In the genomic region with DNA sequence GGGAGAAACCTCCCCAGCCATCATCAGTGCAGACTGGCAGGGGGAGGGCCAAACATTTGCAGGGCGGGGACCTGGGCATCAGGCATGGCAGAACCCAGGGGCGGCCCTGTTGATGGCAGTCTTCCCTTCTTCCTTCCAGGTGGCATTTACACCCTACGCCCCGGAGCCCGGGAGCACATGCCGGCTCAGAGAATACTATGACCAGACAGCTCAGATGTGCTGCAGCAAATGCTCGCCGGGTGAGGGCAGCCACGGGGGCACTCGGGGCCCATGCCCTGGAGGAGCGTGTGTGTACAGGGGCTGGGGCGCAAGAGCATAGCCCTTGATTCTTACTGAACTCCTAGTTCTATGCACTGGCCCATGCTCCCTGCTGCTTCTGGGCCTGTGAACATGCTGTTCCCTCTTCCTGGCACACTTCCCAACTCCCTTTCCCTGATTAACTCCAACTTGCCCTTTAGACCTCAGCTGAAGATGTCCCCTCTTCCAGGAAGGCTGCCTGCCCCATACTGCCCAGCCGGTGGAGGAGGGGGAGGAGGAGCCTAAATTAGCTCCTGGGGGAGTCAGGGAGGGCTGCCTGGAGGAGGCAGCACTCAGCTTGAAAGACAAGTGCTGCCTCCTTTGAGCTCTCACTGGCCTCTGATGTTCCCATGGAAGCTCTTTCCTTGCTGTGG, we compare ENCODE assay signal across 20 cellular contexts. TPM values are rescaled to one million over a fixed set of nuclear protein-coding genes. Genes with fewer than 3 reads are reported as not detected.
DNase-seq lines count a peak whose midpoint lies in the region; ATAC-seq, FAIRE-seq and TF ChIP-seq lines count a peak whose summit lies in the region.
"Had no signal": no experiment of that assay in that cellular context is flagged by ENCODE, and none has a peak within 500 bp of the region (broad histone marks: within the 10 kb centered on the region; RNA-seq: fewer than 3 reads in every experiment).

No MANE protein-coding gene starts in this region.

- RAD21 ChIA-PET in GM12878 (lab: Charles Lee; ENCODE audit: unreplicated experiment): interaction anchor here (1.1 kb wide), 1 partner anchor 15 kb away, joined by 4 read pairs; no protein-coding TSS in a partner anchor

- H3K23ac ChIP-seq in H9 (ENCODE audit: insufficient read length, low read depth, low read length): no peak overlapping the region

- no peaks in the 10 kb centered on the region for H3K23me2 ChIP-seq in H9 (ENCODE audit: insufficient read length, low read depth, low read length, poor library complexity, severe bottlenecking)

- H3K27ac Mint-ChIP-seq in CD14-positive monocyte: peak overlapping the region in 5 of 7 donors; percentile 12 to 69 (median 54)
- peak overlapping the region in 2 of 3 experiments; percentile 7 to 58; a peak in 2 of 7 replicates for H3K27ac Mint-ChIP-seq in H9
- peak overlapping the region; percentile 69 to 82 for H3K27ac Mint-ChIP-seq in natural killer cell treated with Interleukin-12 subunit alpha and Interleukin-12 subunit beta and Interleukin-15 and Interleukin-18, amount 100 ng/mL, for 72 hours
- no peak overlapping the region for H3K27ac Mint-ChIP-seq in glutamatergic neuron (ENCODE audit: unreplicated experiment)

- intact Hi-C loops in CD14-positive monocyte (cut with micrococcal nuclease) (no loop called here), GM12878 (cut with micrococcal nuclease; ENCODE audit: unreplicated experiment) (no loop called here)

- no peak overlapping the region for H2AK5ac ChIP-seq in H9 (ENCODE audit: insufficient read length, low read length)

- H4K20me1 ChIP-seq in H9 (ENCODE audit: control insufficient read depth, insufficient read depth, insufficient read length): no peaks in the 10 kb centered on the region
- peaks cover 9% of the 10 kb centered on the region; the same call in 1 of the 2 replicates for H4K20me1 ChIP-seq in GM12878 (ENCODE audit: control insufficient read depth, insufficient read depth)

- no peak for TF ChIP-seq RAD21 in GM12878 (IDR thresholded peaks at IDR 0.05; ENCODE audit: insufficient read depth, low read depth, low read length)

- no peak overlapping the region for H2BK12ac ChIP-seq in H9 (ENCODE audit: insufficient read length, low read depth, low read length)

- no peak overlapping the region for H2BK20ac ChIP-seq in H9 (ENCODE audit: low read depth, low read length, poor library complexity, severe bottlenecking)

- DNase-seq in CD14-positive monocyte (ENCODE audit: low spot score): no peak
- no peak for DNase-seq in H9
- no peak for DNase-seq in GM12878 (ENCODE audit: low read depth, low spot score)
- no peak for DNase-seq in natural killer cell treated with Interleukin-12 subunit alpha and Interleukin-12 subunit beta and Interleukin-15 and Interleukin-18, amount 100 ng/mL, for 72 hours (ENCODE audit: low spot score)
- DNase-seq in HTR-8/SVneo (ENCODE audit: insufficient read length, low spot score): no peak
- no peak for DNase-seq in glutamatergic neuron
- DNase-seq: activated naive CD8-positive, alpha-beta T cell treated with anti-CD3 and anti-CD28 coated beads, Interleukin-2, amount 10 ng/mL, durations not matched to agents 7 days and 5 days; DMS79 treated with DMSO at 0.1 percent for 48 hours; MM.1S; NCI-H187 treated with DMSO at 0.1 percent for 48 hours; NCI-H446; Right ventricle myocardium superior; stimulated activated CD4-positive, alpha-beta T cell treated with anti-CD3 and anti-CD28 coated beads, Interleukin-4, amount 100 ng/mL, for 4 hours; stimulated activated CD8-positive, alpha-beta memory T cell treated with anti-CD3 and anti-CD28 coated beads, Interleukin-4, amount 100 ng/mL, for 48 hours had no signal

- H2BK120ac ChIP-seq in H9 (ENCODE audit: low read depth, low read length, poor library complexity, severe bottlenecking): no peak overlapping the region

- H2AFZ ChIP-seq in H9 (ENCODE audit: low read length) (no peak overlapping the region), GM12878 (ENCODE audit: control insufficient read depth, low read depth, low read length) (no peak overlapping the region)

- WGBS in H9 (ENCODE audit: extremely low coverage, insufficient read length, low lambda C conversion rate): no CpG with 5 or more reads among the region's 13 CpGs
- WGBS in GM12878 (ENCODE audit: insufficient coverage, insufficient replicate concordance, low lambda C conversion rate, missing lambda C conversion rate): 86% methylated on average over 13 of the region's 13 CpGs

- H4K8ac ChIP-seq in H9 (replicated peaks; ENCODE audit: insufficient read length, low read depth, low read length): no peak overlapping the region

- ATAC-seq in GM12878: no peak
- ATAC-seq in natural killer cell treated with Interleukin-12 subunit alpha and Interleukin-12 subunit beta and Interleukin-15 and Interleukin-18, amount 100 ng/mL, for 72 hours: no peak
- ATAC-seq in HG02798 (IDR thresholded peaks at IDR 0.05; ENCODE audit: poor library complexity, unreplicated experiment): no peak
- no peak for ATAC-seq in GM18867 (IDR thresholded peaks at IDR 0.05; ENCODE audit: unreplicated experiment)

- no peak overlapping the region for H4K91ac ChIP-seq in H9 (ENCODE audit: insufficient read length, low read depth, low read length)

- H3K27me3 ChIP-seq in H9 (ENCODE audit: insufficient read depth, low read length) (no peaks in the 10 kb centered on the region), GM12878 (replicated peaks in 1 of 2; ENCODE audit: control insufficient read depth in 2 of 2, insufficient read depth in 2 of 2, low read length in 1 of 2) (no peaks in the 10 kb centered on the region)

- H3K27ac ChIP-seq in H9 (ENCODE audit: insufficient read length, low read depth, low read length) (no peak overlapping the region), GM12878 (ENCODE audit: control insufficient read depth, insufficient read depth) (no peak overlapping the region)
- H3K27ac ChIP-seq: epithelial cell of prostate, thoracic aorta had no signal

- CTCF ChIA-PET in GM12878 (lab: Yijun Ruan, JAX): interaction anchor here (1.9 kb wide), 1 partner anchor 64 kb away, joined by 8 read pairs; no protein-coding TSS in a partner anchor

- H3K4me3 ChIP-seq in GM12878: no peak overlapping the region
- H3K4me3 ChIP-seq: thoracic aorta had no signal

- no peak for TF ChIP-seq POLR2A in GM12878 (IDR thresholded peaks at IDR 0.05; ENCODE audit: low read depth, low read length)

- H3K79me2 ChIP-seq in H9 (ENCODE audit: insufficient read depth, low read length) (no peaks in the 10 kb centered on the region), GM12878 (ENCODE audit: control insufficient read depth, insufficient read depth, low read length) (peaks cover 33% of the 10 kb centered on the region)

- H3K9me3 Mint-ChIP-seq in CD14-positive monocyte: no peaks in the 10 kb centered on the region
- peaks cover 0 to 4% of the 10 kb centered on the region in 2 experiments; a peak in 4 of 5 replicates for H3K9me3 Mint-ChIP-seq in H9
- no peaks in the 10 kb centered on the region for H3K9me3 Mint-ChIP-seq in natural killer cell treated with Interleukin-12 subunit alpha and Interleukin-12 subunit beta and Interleukin-15 and Interleukin-18, amount 100 ng/mL, for 72 hours
- peaks cover 4% of the 10 kb centered on the region for H3K9me3 Mint-ChIP-seq in glutamatergic neuron (ENCODE audit: unreplicated experiment)
- H3K9me3 Mint-ChIP-seq: activated naive CD8-positive, alpha-beta T cell treated with anti-CD3 and anti-CD28 coated beads, Interleukin-2, amount 10 ng/mL, durations not matched to agents 7 days and 5 days had no signal

- SMC1A ChIA-PET in GM12878 (lab: Charles Lee; ENCODE audit: uncharacterized antibody, unreplicated experiment): interaction anchor here (1.5 kb wide), 1 partner anchor 64 kb away, joined by 6 read pairs; no protein-coding TSS in a partner anchor

- H2BK5ac ChIP-seq in H9 (ENCODE audit: insufficient read length, low read length): no peak overlapping the region

- H3K4ac ChIP-seq in H9 (ENCODE audit: low read depth, low read length): no peak overlapping the region

- no peaks in the 10 kb centered on the region for H3K79me1 ChIP-seq in H9 (ENCODE audit: insufficient read depth, low read depth, low read length, poor library complexity, severe bottlenecking)

- H3K4me1 ChIP-seq in H9 (ENCODE audit: insufficient read depth, low read length): no peaks in the 10 kb centered on the region; the same call in 1 of the 2 replicates
- H3K4me1 ChIP-seq in GM12878 (ENCODE audit: control insufficient read depth, insufficient read depth, low read length): peaks cover 7% of the 10 kb centered on the region

- POLR2A ChIA-PET in GM12878 (lab: Charles Lee): interaction anchor here (1.0 kb wide), 1 partner anchor 27 kb away, joined by 3 read pairs; no protein-coding TSS in a partner anchor

- H3K56ac ChIP-seq in H9 (ENCODE audit: insufficient read length, low read depth, low read length): no peak overlapping the region

- H3K18ac ChIP-seq in H9 (ENCODE audit: insufficient read length, low read depth, low read length): no peak overlapping the region

- FAIRE-seq in GM12878 (lab: Jason Lieb, UNC) (no peak), HTR-8/SVneo (lab: Jason Lieb, UNC) (no peak)
- FAIRE-seq: frontal cortex, GM18507 had no signal

- TF ChIP-seq CTCF in CD14-positive monocyte (IDR thresholded peaks at IDR 0.05) (no peak), H9 (conservative IDR thresholded peaks at IDR 0.05) (no peak), GM12878 (IDR thresholded peaks at IDR 0.05 in 2 of 3, conservative IDR thresholded peaks at IDR 0.05 in 1 of 3; ENCODE audit: control insufficient read depth in 2 of 3, extremely low read depth in 1 of 3, insufficient read depth in 1 of 3, low read depth in 3 of 3, low read length in 3 of 3) (no peak), glutamatergic neuron (IDR thresholded peaks at IDR 0.05; ENCODE audit: partially characterized antibody, unreplicated experiment) (no peak)

- no peak for TF ChIP-seq EP300 in GM12878 (IDR thresholded peaks at IDR 0.05; ENCODE audit: borderline replicate concordance in 1 of 2, control insufficient read depth in 1 of 2, low read depth in 2 of 2, low read length in 2 of 2)

- no peak overlapping the region for H3K4me3 Mint-ChIP-seq in CD14-positive monocyte
- H3K4me3 Mint-ChIP-seq in H9: no peak overlapping the region
- H3K4me3 Mint-ChIP-seq in natural killer cell treated with Interleukin-12 subunit alpha and Interleukin-12 subunit beta and Interleukin-15 and Interleukin-18, amount 100 ng/mL, for 72 hours: no peak overlapping the region
- H3K4me3 Mint-ChIP-seq in glutamatergic neuron (ENCODE audit: unreplicated experiment): no peak overlapping the region
- H3K4me3 Mint-ChIP-seq: activated naive CD8-positive, alpha-beta T cell treated with anti-CD3 and anti-CD28 coated beads, Interleukin-2, amount 10 ng/mL, durations not matched to agents 7 days and 5 days had no signal

- no peak overlapping the region for H3K9ac ChIP-seq in H9 (ENCODE audit: extremely low read depth, insufficient read length, low read length)
- no peak overlapping the region for H3K9ac ChIP-seq in GM12878 (ENCODE audit: control insufficient read depth, insufficient read depth, low read length)

- H3K36me3 Mint-ChIP-seq in CD14-positive monocyte (peaks cover 80 to 88% of the 10 kb centered on the region in 2 donors), H9 (ENCODE audit: insufficient read depth in 1 of 3, low read depth in 3 of 3) (peaks cover 0 to 5% (median 1%) of the 10 kb centered on the region in 3 experiments; a peak in 3 of 7 replicates), glutamatergic neuron (ENCODE audit: unreplicated experiment) (no peaks in the 10 kb centered on the region)
- H3K36me3 Mint-ChIP-seq in natural killer cell treated with Interleukin-12 subunit alpha and Interleukin-12 subunit beta and Interleukin-15 and Interleukin-18, amount 100 ng/mL, for 72 hours: peaks cover 13% of the 10 kb centered on the region

- H3K9me3 ChIP-seq in H9 (ENCODE audit: control insufficient read depth, low read depth, low read length): no peaks in the 10 kb centered on the region
- H3K9me3 ChIP-seq in GM12878 (replicated peaks; ENCODE audit: control insufficient read depth, insufficient read depth, low read length): no peaks in the 10 kb centered on the region
- H3K9me3 ChIP-seq: thoracic aorta had no signal

- no peak overlapping the region for H3K4me2 ChIP-seq in H9 (ENCODE audit: insufficient read depth, insufficient read length, low read length)
- H3K4me2 ChIP-seq in GM12878 (ENCODE audit: control insufficient read depth, insufficient read depth): no peak overlapping the region

- no TSS peak for BruUV-seq in GM12878 (replicated peaks; lab: Mats Ljungman, UMichigan)

- H3K36me3 ChIP-seq in GM12878 (ENCODE audit: control insufficient read depth in 2 of 2, insufficient read depth in 2 of 2, low read length in 1 of 2): peaks cover 14 to 26% of the 10 kb centered on the region in 2 experiments; a peak in 3 of 4 replicates
- H3K36me3 ChIP-seq: thoracic aorta had no signal

- H3K4me1 Mint-ChIP-seq in CD14-positive monocyte: peaks cover 82% of the 10 kb centered on the region
- H3K4me1 Mint-ChIP-seq in H9: peaks cover 17 to 23% of the 10 kb centered on the region in 2 experiments
- H3K4me1 Mint-ChIP-seq in natural killer cell treated with Interleukin-12 subunit alpha and Interleukin-12 subunit beta and Interleukin-15 and Interleukin-18, amount 100 ng/mL, for 72 hours (ENCODE audit: low read depth in 2 of 2): peaks cover 36 to 65% of the 10 kb centered on the region in 2 donors
- H3K4me1 Mint-ChIP-seq in glutamatergic neuron (ENCODE audit: low read depth, unreplicated experiment): no peaks in the 10 kb centered on the region

- no peak overlapping the region for H4K5ac ChIP-seq in H9 (ENCODE audit: insufficient read length, low read depth, low read length)

- no peak overlapping the region for H2BK15ac ChIP-seq in H9 (ENCODE audit: low read depth, low read length)

- H3K27me3 Mint-ChIP-seq in CD14-positive monocyte (ENCODE audit: low read depth in 3 of 3) (no peaks in the 10 kb centered on the region), H9 (ENCODE audit: low read depth) (peaks cover 5% of the 10 kb centered on the region), glutamatergic neuron (ENCODE audit: unreplicated experiment) (peaks cover 8% of the 10 kb centered on the region)
- no peaks in the 10 kb centered on the region for H3K27me3 Mint-ChIP-seq in natural killer cell treated with Interleukin-12 subunit alpha and Interleukin-12 subunit beta and Interleukin-15 and Interleukin-18, amount 100 ng/mL, for 72 hours
- H3K27me3 Mint-ChIP-seq: activated naive CD8-positive, alpha-beta T cell treated with anti-CD3 and anti-CD28 coated beads, Interleukin-2, amount 10 ng/mL, durations not matched to agents 7 days and 5 days had no signal

- no peak overlapping the region for H3T11ph ChIP-seq in H9 (ENCODE audit: low read length)

- no peak overlapping the region for H3K14ac ChIP-seq in H9 (ENCODE audit: insufficient read depth, low read length)

- in situ Hi-C loops in GM12878 (cut with MboI): no loop called here

RNA-seq across cellular contexts. Expression of gene TNFRSF1B, which starts 22.0 kb away (rescaled TPM):
- polyA plus RNA-seq in CD14-positive monocyte (100 to 1,000 TPM; 436 to 761 TPM), GM12878 (2011; rRNA removed) (35.0 and 66.4 TPM in 2 replicates), GM12878 (2014; fragmentation: Illumina TruSeq; extraction: Trizol) (15.0 and 32.4 TPM in 2 replicates), GM12878 (2014; fragmentation: Nextera tagmentation; extraction: Ambion mirVana) (10 to 100 TPM; 10.1 to 11.6 TPM), GM12878 (2014; rRNA removed) (47.3 and 53.1 TPM in 2 replicates), GM12878 (2016; fragmentation: Nextera tagmentation; extraction: Ambion mirVana) (10 to 100 TPM; 34.8 to 47.5 TPM)
- total RNA-seq in H9 (2021) (0.57 and 0.68 TPM in 2 replicates), GM12878 (2014; rRNA removed) (33.0 and 39.9 TPM in 2 replicates), GM12878 (2014; rRNA removed; fragmentation: Illumina TruSeq; extraction: Trizol) (22.4 and 24.4 TPM in 2 replicates), GM12878 (2021) (78.8 and 87.2 TPM in 2 replicates), glutamatergic neuron (ENCODE audit: unreplicated experiment) (5.1 TPM)
- 88.1 and 95.5 TPM in 2 replicates for total RNA-seq in GM12878 (2013; cell fraction: nucleolus; rRNA removed)
- polyA plus RNA-seq in GM12878 (2011; ENCODE audit: low read depth): 22.2 TPM
- polyA plus RNA-seq in GM12878 (2011; cell fraction: cytosol; rRNA removed): 84.0 and 115 TPM in 2 replicates
- polyA plus RNA-seq in GM12878 (2011; cell fraction: nucleus; rRNA removed): 23.9 and 33.3 TPM in 2 replicates
- polyA plus RNA-seq in GM12878 (2012): 50.4 and 50.7 TPM in 2 replicates
- polyA minus RNA-seq in GM12878 (2011; rRNA and poly(A)+ RNA removed): 44.6 and 88.0 TPM in 2 replicates
- 32.2 and 47.0 TPM in 2 replicates for polyA minus RNA-seq in GM12878 (2011; cell fraction: cytosol; rRNA and poly(A)+ RNA removed)
- 11.2 and 26.9 TPM in 2 replicates for polyA minus RNA-seq in GM12878 (2011; cell fraction: nucleus; rRNA and poly(A)+ RNA removed)
- total RNA-seq in natural killer cell treated with Interleukin-12 subunit alpha and Interleukin-12 subunit beta and Interleukin-15 and Interleukin-18, amount 100 ng/mL, for 72 hours: 100 to 1,000 TPM; 452 to 479 TPM

RNA-seq across cellular contexts. Expression of gene VPS13D, which starts 41.0 kb away (rescaled TPM):
- polyA plus RNA-seq in CD14-positive monocyte: 1 to 10 TPM; 3.6 to 5.1 TPM
- total RNA-seq in H9 (2021): 18.8 and 20.2 TPM in 2 replicates
- 112 and 115 TPM in 2 replicates for total RNA-seq in GM12878 (2013; cell fraction: nucleolus; rRNA removed)
- 9.3 and 10.4 TPM in 2 replicates for total RNA-seq in GM12878 (2014; rRNA removed)
- 12.2 and 12.9 TPM in 2 replicates for total RNA-seq in GM12878 (2014; rRNA removed; fragmentation: Illumina TruSeq; extraction: Trizol)
- total RNA-seq in GM12878 (2021): 14.5 and 16.9 TPM in 2 replicates
- polyA plus RNA-seq in GM12878 (2011; ENCODE audit: low read depth): 7.0 TPM
- polyA plus RNA-seq in GM12878 (2011; rRNA removed): 8.9 and 12.2 TPM in 2 replicates
- polyA plus RNA-seq in GM12878 (2011; cell fraction: cytosol; rRNA removed): 10.3 and 11.2 TPM in 2 replicates
- polyA plus RNA-seq in GM12878 (2011; cell fraction: nucleus; rRNA removed): 19.0 and 22.1 TPM in 2 replicates
- polyA plus RNA-seq in GM12878 (2012): 5.5 and 8.2 TPM in 2 replicates
- polyA plus RNA-seq in GM12878 (2014; fragmentation: Illumina TruSeq; extraction: Trizol): 10.0 TPM in 2 replicates
- polyA plus RNA-seq in GM12878 (2014; fragmentation: Nextera tagmentation; extraction: Ambion mirVana): 1 to 10 TPM; 1.4 to 1.7 TPM
- polyA plus RNA-seq in GM12878 (2014; rRNA removed): 7.7 and 11.8 TPM in 2 replicates
- polyA plus RNA-seq in GM12878 (2016; fragmentation: Nextera tagmentation; extraction: Ambion mirVana): 1 to 10 TPM; 4.4 to 4.9 TPM
- polyA minus RNA-seq in GM12878 (2011; rRNA and poly(A)+ RNA removed): 43.6 and 46.2 TPM in 2 replicates
- 9.2 and 10.8 TPM in 2 replicates for polyA minus RNA-seq in GM12878 (2011; cell fraction: cytosol; rRNA and poly(A)+ RNA removed)
- polyA minus RNA-seq in GM12878 (2011; cell fraction: nucleus; rRNA and poly(A)+ RNA removed): 50.2 and 76.0 TPM in 2 replicates
- total RNA-seq in natural killer cell treated with Interleukin-12 subunit alpha and Interleukin-12 subunit beta and Interleukin-15 and Interleukin-18, amount 100 ng/mL, for 72 hours: 10 to 100 TPM; 41.8 to 71.7 TPM
- total RNA-seq in glutamatergic neuron (ENCODE audit: unreplicated experiment): 32.8 TPM

Comparison
In these comparisons a context has a peak if more than half of its experiments do, and no peak if none do; other contexts are left out.
1. RNA of gene TNFRSF1B, which starts 22.0 kb away (total RNA-seq): 452 to 479 TPM in natural killer cell treated with Interleukin-12 subunit alpha and Interleukin-12 subunit beta and Interleukin-15 and Interleukin-18, amount 100 ng/mL, for 72 hours; 22.4 to 95.5 TPM in GM12878, 5.1 TPM in glutamatergic neuron (single experiment) and 0.57 to 0.68 TPM in H9; every median in the first group is over 4 times any median in the second.